Comparison of ENCODE assay signal across 23 cellular contexts in genomic region chr7:81030472-81030871, GRCh38.
"Had no signal": no experiment of that assay in that cellular context is flagged by ENCODE, and none has a peak within 500 bp of the region (broad histone marks: within the 10 kb centered on the region; RNA-seq: fewer than 3 reads in every experiment).

No MANE protein-coding gene starts in this region.

- H3K4me1 ChIP-seq: esophagus squamous epithelium, gastrocnemius medialis, heart right ventricle, left lung, lower lobe of right lung had no signal

- H3K27ac Mint-ChIP-seq: dendritic cell treated with granulocyte-macrophage colony-stimulating factor and Interleukin-4, amounts not matched to agents 40 ng/mL and 50 ng/mL, for 4 days; effector memory CD8-positive, alpha-beta T cell; endodermal cell; mesothelial cell of epicardium; naive B cell had no signal

- H3K27ac ChIP-seq: coronary artery, epithelial cell of prostate, esophagus squamous epithelium, gastrocnemius medialis, heart right ventricle, left lung, lower lobe of right lung had no signal

- H3K4me3 Mint-ChIP-seq: dendritic cell treated with granulocyte-macrophage colony-stimulating factor and Interleukin-4, amounts not matched to agents 40 ng/mL and 50 ng/mL, for 4 days; effector memory CD8-positive, alpha-beta T cell; endodermal cell; mesothelial cell of epicardium; naive B cell had no signal

- H3K9me3 Mint-ChIP-seq: dendritic cell treated with granulocyte-macrophage colony-stimulating factor and Interleukin-4, amounts not matched to agents 40 ng/mL and 50 ng/mL, for 4 days; endodermal cell; mesothelial cell of epicardium had no signal

- H3K27me3 ChIP-seq: esophagus squamous epithelium, gastrocnemius medialis, heart right ventricle, left lung had no signal

- H3K4me1 Mint-ChIP-seq: endodermal cell, naive B cell had no signal

- H3K9me3 ChIP-seq: esophagus squamous epithelium, gastrocnemius medialis, heart right ventricle, left lung, lower lobe of right lung, mucosa of descending colon had no signal

- DNase-seq: effector CD8-positive, alpha-beta T cell; effector memory CD8-positive, alpha-beta T cell; endodermal cell; erythroblast; esophagus squamous epithelium; foreskin fibroblast; foreskin melanocyte; gastrocnemius medialis; glutamatergic neuron; head of caudate nucleus; heart right ventricle; hippocampal formation; left cardiac atrium; left lung; left ventricle myocardium superior; lower lobe of right lung; mesenchymal stem cell; mucosa of descending colon; naive B cell had no signal

- H3K36me3 Mint-ChIP-seq: mesothelial cell of epicardium, naive B cell had no signal

- H3K4me3 ChIP-seq: coronary artery, esophagus squamous epithelium, gastrocnemius medialis, heart right ventricle, left lung, lower lobe of right lung, mucosa of descending colon had no signal

- H3K36me3 ChIP-seq: esophagus squamous epithelium, gastrocnemius medialis, heart right ventricle, left lung, lower lobe of right lung had no signal

- H3K27me3 Mint-ChIP-seq: dendritic cell treated with granulocyte-macrophage colony-stimulating factor and Interleukin-4, amounts not matched to agents 40 ng/mL and 50 ng/mL, for 4 days; effector memory CD8-positive, alpha-beta T cell; naive B cell had no signal
